ENCODE assay signal across 30 cellular contexts in genomic region chr3:79664444-79664843, GRCh38.
"Had no signal": no experiment of that assay in that cellular context is flagged by ENCODE, and none has a peak within 500 bp of the region (broad histone marks: within the 10 kb centered on the region; RNA-seq: fewer than 3 reads in every experiment).

No MANE protein-coding gene starts in this region.

- H3K27me3 ChIP-seq: adrenal gland, ascending aorta, body of pancreas, brain microvascular endothelial cell, breast epithelium, cardiac muscle cell had no signal

- H3K36me3 ChIP-seq: adrenal gland, ascending aorta, brain microvascular endothelial cell, breast epithelium, cardiac muscle cell had no signal

- H3K9me3 ChIP-seq: adrenal gland, ascending aorta, body of pancreas, breast epithelium had no signal

- DNase-seq: activated effector memory CD4-positive, alpha-beta T cell treated with anti-CD3 and anti-CD28 coated beads, Interleukin-2, amount 50 U/mL, for 16 hours; activated effector memory CD4-positive, alpha-beta T cell treated with Interleukin-2 at 50 U/mL for 16 hours; activated gamma-delta T cell; activated gamma-delta T cell treated with Interleukin-2 at 50 U/mL for 16 hours; activated naive CD4-positive, alpha-beta T cell; activated naive CD4-positive, alpha-beta T cell treated with anti-CD3 and anti-CD28 coated beads for 36 hours; activated naive CD4-positive, alpha-beta T cell treated with anti-CD3 and anti-CD28 coated beads, Interleukin-2, amount 10 ng/mL, durations not matched to agents 7 days and 5 days; activated naive CD4-positive, alpha-beta T cell treated with anti-CD3 and anti-CD28 coated beads, Interleukin-2, amount 50 U/mL, for 16 hours; activated naive CD4-positive, alpha-beta T cell treated with Interleukin-2 at 50 U/mL for 16 hours; activated naive CD8-positive, alpha-beta T cell treated with anti-CD3 and anti-CD28 coated beads for 36 hours; activated naive CD8-positive, alpha-beta T cell treated with anti-CD3 and anti-CD28 coated beads, Interleukin-2, amount 10 ng/mL, durations not matched to agents 7 days and 5 days; activated naive CD8-positive, alpha-beta T cell treated with anti-CD3 and anti-CD28 coated beads, Interleukin-2, amount 50 U/mL, for 24 hours; activated T-cell treated with anti-CD3 and anti-CD28 coated beads, Interleukin-2, amount 50 U/mL, for 1 hour; activated T-cell treated with anti-CD3 and anti-CD28 coated beads, Interleukin-2, amount 50 U/mL, for 24 hours; activated T-cell treated with anti-CD3 and anti-CD28 coated beads, Interleukin-2, amount 50 U/mL, for 4 hours; activated T-cell treated with anti-CD3 and anti-CD28 coated beads, Interleukin-2, amount 50 U/mL, for 48 hours; activated T-cell treated with anti-CD3 and anti-CD28 coated beads, Interleukin-2, amount 50 U/mL, for 72 hours; adrenal gland; amniotic stem cell; amygdala; anterior cingulate cortex; aorta; body of pancreas; brain microvascular endothelial cell; caudate nucleus; central memory CD4-positive, alpha-beta T cell; cerebellar nuclear complex had no signal

- H3K4me3 ChIP-seq: adrenal gland, ascending aorta, body of pancreas, breast epithelium, cardiac muscle cell had no signal

- H3K27ac ChIP-seq: adrenal gland, ascending aorta, body of pancreas, brain microvascular endothelial cell, breast epithelium, cardiac muscle cell had no signal
